13 cellular contexts compared by ENCODE assay signal in genomic region chr3:160616721-160617120, GRCh38. TPM values are rescaled to one million over a fixed set of nuclear protein-coding genes. Genes with fewer than 3 reads are reported as not detected.
DNase-seq lines count a peak whose midpoint lies in the region; ATAC-seq and TF ChIP-seq lines count a peak whose summit lies in the region.
"Had no signal": no experiment of that assay in that cellular context is flagged by ENCODE, and none has a peak within 500 bp of the region (broad histone marks: within the 10 kb centered on the region; RNA-seq: fewer than 3 reads in every experiment).

No MANE protein-coding gene starts in this region.

- 30 to 39% methylated on average over 2 of the region's 2 CpGs for WGBS in aorta, 2 donors

- no peak for TF ChIP-seq CTCF in PC-9 (conservative IDR thresholded peaks at IDR 0.05)
- TF ChIP-seq CTCF in fibroblast of mammary gland (conservative IDR thresholded peaks at IDR 0.05; ENCODE audit: control insufficient read depth, insufficient read depth, low read depth, low read length) = no peak
- no peak for TF ChIP-seq CTCF in neural progenitor cell (IDR thresholded peaks at IDR 0.05)

- H3K9me3 ChIP-seq in PC-9 (ENCODE audit: insufficient read depth, low read depth) (0 out of 2 replicates have a peak, but pooled peaks cover 4% of the 10 kb centered on the region), neural progenitor cell (ENCODE audit: low read depth) (no peaks in the 10 kb centered on the region), aorta (ENCODE audit: control insufficient read depth, low read length) (no peaks in the 10 kb centered on the region)
- H3K9me3 ChIP-seq: SJSA1 had no signal

- peaks cover 8% of the 10 kb centered on the region for H3K27me3 Mint-ChIP-seq in neural progenitor cell (ENCODE audit: insufficient read depth, low read depth)

- peak overlapping the region; percentile 55 for H2AFZ ChIP-seq in PC-9
- peak overlapping the region; percentile 12 for H2AFZ ChIP-seq in neural progenitor cell (replicated peaks)

- CTCF ChIA-PET in PC-9 (lab: Charles Lee) = interaction anchor here (0.6 kb wide), 1 partner anchor 130 kb away, joined by 4 read pairs; no protein-coding TSS in a partner anchor

- DNase-seq in AG20443 (ENCODE audit: low spot score) (peak; percentile 60), PC-9 (peak; percentile 14 to 41), fibroblast of mammary gland (ENCODE audit: low read depth) (peak; percentile 56), neural progenitor cell (ENCODE audit: low spot score) (no peak), NCI-H1105 (lab: John Stamatoyannopoulos, UW) (no peak), aorta (no peak), activated gamma-delta T cell (lab: John Stamatoyannopoulos, UW) (no peak)
- no peak for DNase-seq in stimulated activated naive CD4-positive, alpha-beta T cell (lab: John Stamatoyannopoulos, UW)
- DNase-seq: GDM1, NCI-H1417, NCI-H69 had no signal

- ATAC-seq in aorta (ENCODE audit: low FRiP score) = no peak
- ATAC-seq: WTC11 had no signal

- H3K4me1 ChIP-seq in PC-9 (replicated peaks; ENCODE audit: insufficient read depth) = peaks cover 30% of the 10 kb centered on the region
- no peaks in the 10 kb centered on the region for H3K4me1 ChIP-seq in neural progenitor cell
- H3K4me1 ChIP-seq in aorta (ENCODE audit: control insufficient read depth in 1 of 2, insufficient read depth in 2 of 2, low read length in 2 of 2) = no peaks in the 10 kb centered on the region
- H3K4me1 ChIP-seq: SJSA1 had no signal

- H3K4me3 ChIP-seq in PC-9 = no peak overlapping the region
- H3K4me3 ChIP-seq in fibroblast of mammary gland (ENCODE audit: control insufficient read depth, low read depth, low read length) = no peak overlapping the region
- no peak overlapping the region for H3K4me3 ChIP-seq in neural progenitor cell
- no peak overlapping the region for H3K4me3 ChIP-seq in aorta (ENCODE audit: low read length in 2 of 2)
- H3K4me3 ChIP-seq: SJSA1 had no signal

- no peak overlapping the region for H3K4me2 ChIP-seq in PC-9
- H3K4me2 ChIP-seq in neural progenitor cell = no peak overlapping the region

- H3K27ac Mint-ChIP-seq in neural progenitor cell = no peak overlapping the region
- H3K27ac Mint-ChIP-seq: WTC11 had no signal

- H3K79me2 ChIP-seq in PC-9 (ENCODE audit: low read depth) = no peaks in the 10 kb centered on the region
- H3K79me2 ChIP-seq in neural progenitor cell (ENCODE audit: low read depth) = no peaks in the 10 kb centered on the region

- no peaks in the 10 kb centered on the region for H3K36me3 Mint-ChIP-seq in neural progenitor cell
- H3K36me3 Mint-ChIP-seq: WTC11 had no signal

- BruUV-seq in PC-9 (replicated peaks; lab: Mats Ljungman, UMichigan) = no TSS peak

- no peak overlapping the region for H3K4me3 Mint-ChIP-seq in neural progenitor cell
- H3K4me3 Mint-ChIP-seq: WTC11 had no signal

- H3K27ac ChIP-seq in PC-9 (no peak overlapping the region), neural progenitor cell (no peak overlapping the region), aorta (ENCODE audit: low read depth in 1 of 2, low read length in 2 of 2) (no peak overlapping the region)
- H3K27ac ChIP-seq: SJSA1 had no signal

- H3K36me3 ChIP-seq in PC-9 (ENCODE audit: low read depth) (no peaks in the 10 kb centered on the region), neural progenitor cell (no peaks in the 10 kb centered on the region), aorta (ENCODE audit: control insufficient read depth in 1 of 2, insufficient read depth in 2 of 2, low read length in 1 of 2) (no peaks in the 10 kb centered on the region)
- H3K36me3 ChIP-seq: SJSA1 had no signal

- no peak overlapping the region for H3K9ac ChIP-seq in neural progenitor cell

- no peaks in the 10 kb centered on the region for H3K9me3 Mint-ChIP-seq in neural progenitor cell
- H3K9me3 Mint-ChIP-seq: WTC11 had no signal

- intact Hi-C loops in PC-9 (cut with micrococcal nuclease; ENCODE audit: unreplicated experiment) (no loop called here), aorta (cut with DNase I) (no loop called here)

- H3K27me3 ChIP-seq in PC-9 (ENCODE audit: insufficient read depth, low read depth) = no peaks in the 10 kb centered on the region
- no peaks in the 10 kb centered on the region for H3K27me3 ChIP-seq in neural progenitor cell
- no peaks in the 10 kb centered on the region for H3K27me3 ChIP-seq in aorta (ENCODE audit: control insufficient read depth in 1 of 2, insufficient read depth in 2 of 2, low read length in 1 of 2)
- H3K27me3 ChIP-seq: SJSA1 had no signal

- peaks cover 4% of the 10 kb centered on the region for H3K4me1 Mint-ChIP-seq in neural progenitor cell
- H3K4me1 Mint-ChIP-seq: WTC11 had no signal

- no peaks in the 10 kb centered on the region for H3K9me2 ChIP-seq in PC-9 (ENCODE audit: insufficient read depth)

- H4K20me1 ChIP-seq in PC-9 (ENCODE audit: insufficient read depth) (no peaks in the 10 kb centered on the region), neural progenitor cell (ENCODE audit: low read depth) (no peaks in the 10 kb centered on the region)

- H3F3A ChIP-seq in PC-9 (ENCODE audit: insufficient read depth, low read depth) (0 out of 2 replicates have a peak, but pooled peaks cover 5% of the 10 kb centered on the region), neural progenitor cell (ENCODE audit: low read depth) (no peaks in the 10 kb centered on the region)

- POLR2A ChIA-PET in PC-9 (lab: Charles Lee; ENCODE audit: unreplicated experiment) = interaction anchor here (0.5 to 0.7 kb wide), 2 partner anchors 48 to 872 kb away, joined by 3 to 5 read pairs; no protein-coding TSS in a partner anchor

RNA-seq across cellular contexts. Expression of gene KPNA4, which starts 51.4 kb away (rescaled TPM):
- total RNA-seq in PC-9 (2021) = 49.2 and 61.0 TPM in 2 replicates
- total RNA-seq in neural progenitor cell (ENCODE audit: low replicate concordance) = 35.4 and 56.6 TPM in 2 replicates
- 10 to 100 TPM; 58.1 to 61.1 TPM for total RNA-seq in aorta
- polyA plus RNA-seq in aorta = 10 to 100 TPM; 12.5 to 21.2 TPM

Comparison
In these comparisons a context has a peak if more than half of its experiments do, and no peak if none do; other contexts are left out.
1. DNase-seq: peak in AG20443 (single experiment), PC-9 (2 of 2) and fibroblast of mammary gland (single experiment); none in neural progenitor cell (single experiment), NCI-H1105 (single experiment), stimulated activated naive CD4-positive, alpha-beta T cell (0 of 6), aorta (0 of 2) and activated gamma-delta T cell (single experiment).